Comparison of ENCODE assay signal across 1 cellular context in the genomic region with DNA sequence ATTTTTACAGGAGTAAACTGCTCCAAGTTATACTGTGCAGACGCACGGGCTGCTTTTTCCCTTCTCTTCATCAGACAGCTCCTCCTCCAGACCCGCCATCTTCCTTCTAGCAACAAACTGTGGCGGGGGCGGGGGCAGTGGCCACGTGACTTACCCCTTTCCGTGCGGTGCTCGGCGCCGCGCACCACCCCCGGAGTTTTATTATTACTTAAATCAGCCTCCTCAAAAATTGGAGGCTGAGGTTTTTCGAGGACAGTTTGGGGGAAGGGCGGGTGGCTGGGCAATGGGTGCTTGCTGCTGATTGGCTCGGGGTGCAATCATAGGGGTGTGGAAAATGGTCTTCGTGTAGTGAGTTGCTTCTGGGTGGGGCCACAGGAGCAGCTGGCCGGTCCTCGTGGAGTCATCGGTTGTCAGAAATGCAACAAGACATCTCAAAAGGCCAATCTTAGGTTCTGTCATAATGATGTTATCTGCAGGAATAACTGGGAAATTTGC.
TF ChIP-seq lines count a peak whose summit lies in the region.

No MANE protein-coding gene starts in this region.

TF ChIP-seq in SK-N-SH, 30 proteins besides CTCF, POLR2A, EP300 and RAD21 (continued from another document):
- TF ChIP-seq, protein P1, sequence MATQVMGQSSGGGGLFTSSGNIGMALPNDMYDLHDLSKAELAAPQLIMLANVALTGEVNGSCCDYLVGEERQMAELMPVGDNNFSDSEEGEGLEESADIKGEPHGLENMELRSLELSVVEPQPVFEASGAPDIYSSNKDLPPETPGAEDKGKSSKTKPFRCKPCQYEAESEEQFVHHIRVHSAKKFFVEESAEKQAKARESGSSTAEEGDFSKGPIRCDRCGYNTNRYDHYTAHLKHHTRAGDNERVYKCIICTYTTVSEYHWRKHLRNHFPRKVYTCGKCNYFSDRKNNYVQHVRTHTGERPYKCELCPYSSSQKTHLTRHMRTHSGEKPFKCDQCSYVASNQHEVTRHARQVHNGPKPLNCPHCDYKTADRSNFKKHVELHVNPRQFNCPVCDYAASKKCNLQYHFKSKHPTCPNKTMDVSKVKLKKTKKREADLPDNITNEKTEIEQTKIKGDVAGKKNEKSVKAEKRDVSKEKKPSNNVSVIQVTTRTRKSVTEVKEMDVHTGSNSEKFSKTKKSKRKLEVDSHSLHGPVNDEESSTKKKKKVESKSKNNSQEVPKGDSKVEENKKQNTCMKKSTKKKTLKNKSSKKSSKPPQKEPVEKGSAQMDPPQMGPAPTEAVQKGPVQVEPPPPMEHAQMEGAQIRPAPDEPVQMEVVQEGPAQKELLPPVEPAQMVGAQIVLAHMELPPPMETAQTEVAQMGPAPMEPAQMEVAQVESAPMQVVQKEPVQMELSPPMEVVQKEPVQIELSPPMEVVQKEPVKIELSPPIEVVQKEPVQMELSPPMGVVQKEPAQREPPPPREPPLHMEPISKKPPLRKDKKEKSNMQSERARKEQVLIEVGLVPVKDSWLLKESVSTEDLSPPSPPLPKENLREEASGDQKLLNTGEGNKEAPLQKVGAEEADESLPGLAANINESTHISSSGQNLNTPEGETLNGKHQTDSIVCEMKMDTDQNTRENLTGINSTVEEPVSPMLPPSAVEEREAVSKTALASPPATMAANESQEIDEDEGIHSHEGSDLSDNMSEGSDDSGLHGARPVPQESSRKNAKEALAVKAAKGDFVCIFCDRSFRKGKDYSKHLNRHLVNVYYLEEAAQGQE (IDR thresholded peaks at IDR 0.05; ENCODE audit: low read depth, low read length): no peak
- no peak for TF ChIP-seq MXI1 (IDR thresholded peaks at IDR 0.05; ENCODE audit: low read depth, low read length)
- no peak for TF ChIP-seq JUND (IDR thresholded peaks at IDR 0.05)
- TF ChIP-seq, protein P2, sequence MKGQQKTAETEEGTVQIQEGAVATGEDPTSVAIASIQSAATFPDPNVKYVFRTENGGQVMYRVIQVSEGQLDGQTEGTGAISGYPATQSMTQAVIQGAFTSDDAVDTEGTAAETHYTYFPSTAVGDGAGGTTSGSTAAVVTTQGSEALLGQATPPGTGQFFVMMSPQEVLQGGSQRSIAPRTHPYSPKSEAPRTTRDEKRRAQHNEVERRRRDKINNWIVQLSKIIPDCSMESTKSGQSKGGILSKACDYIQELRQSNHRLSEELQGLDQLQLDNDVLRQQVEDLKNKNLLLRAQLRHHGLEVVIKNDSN (IDR thresholded peaks at IDR 0.05; ENCODE audit: borderline replicate concordance, low read depth): peak; percentile 75
- TF ChIP-seq, protein P3, sequence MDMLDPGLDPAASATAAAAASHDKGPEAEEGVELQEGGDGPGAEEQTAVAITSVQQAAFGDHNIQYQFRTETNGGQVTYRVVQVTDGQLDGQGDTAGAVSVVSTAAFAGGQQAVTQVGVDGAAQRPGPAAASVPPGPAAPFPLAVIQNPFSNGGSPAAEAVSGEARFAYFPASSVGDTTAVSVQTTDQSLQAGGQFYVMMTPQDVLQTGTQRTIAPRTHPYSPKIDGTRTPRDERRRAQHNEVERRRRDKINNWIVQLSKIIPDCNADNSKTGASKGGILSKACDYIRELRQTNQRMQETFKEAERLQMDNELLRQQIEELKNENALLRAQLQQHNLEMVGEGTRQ (IDR thresholded peaks at IDR 0.05; ENCODE audit: borderline replicate concordance, low read depth, low read length): no peak
- TF ChIP-seq RXRA (IDR thresholded peaks at IDR 0.05; ENCODE audit: borderline replicate concordance, low read depth): no peak
- TF ChIP-seq SIN3A (IDR thresholded peaks at IDR 0.05; ENCODE audit: borderline replicate concordance, low read depth, low read length): no peak
- TF ChIP-seq TEAD4 (IDR thresholded peaks at IDR 0.05; ENCODE audit: borderline replicate concordance, insufficient read depth): no peak
- no peak for TF ChIP-seq NFIC (IDR thresholded peaks at IDR 0.05; ENCODE audit: borderline replicate concordance)
- TF ChIP-seq CHD2 (IDR thresholded peaks at IDR 0.05; ENCODE audit: low read length, partially characterized antibody): no peak
